Comparison of ENCODE assay signal across 16 cellular contexts in genomic region chr10:78650122-78650521, GRCh38.
"Had no signal": no experiment of that assay in that cellular context is flagged by ENCODE, and none has a peak within 500 bp of the region (broad histone marks: within the 10 kb centered on the region; RNA-seq: fewer than 3 reads in every experiment).

No MANE protein-coding gene starts in this region.

- H3K27ac Mint-ChIP-seq: activated naive CD8-positive, alpha-beta T cell treated with anti-CD3 and anti-CD28 coated beads, Interleukin-2, amount 10 ng/mL, durations not matched to agents 7 days and 5 days; natural killer cell; stimulated activated memory B cell treated with anti-CD40 and anti-IgM and Interleukin-4, amounts not matched to agents 10 μg/mL and 1 μg/mL and 100 μg/mL, for 72 hours had no signal

- H3K9me3 Mint-ChIP-seq: natural killer cell; stimulated activated memory B cell treated with anti-CD40 and anti-IgM and Interleukin-4, amounts not matched to agents 10 μg/mL and 1 μg/mL and 100 μg/mL, for 72 hours had no signal

- H3K9me3 ChIP-seq: esophagus squamous epithelium, transverse colon had no signal

- H3K4me1 ChIP-seq: esophagus squamous epithelium, transverse colon had no signal

- H3K36me3 ChIP-seq: esophagus squamous epithelium, transverse colon had no signal

- H3K27ac ChIP-seq: transverse colon had no signal

- H3K4me1 Mint-ChIP-seq: activated naive CD8-positive, alpha-beta T cell treated with anti-CD3 and anti-CD28 coated beads, Interleukin-2, amount 10 ng/mL, durations not matched to agents 7 days and 5 days; natural killer cell; stimulated activated memory B cell treated with anti-CD40 and anti-IgM and Interleukin-4, amounts not matched to agents 10 μg/mL and 1 μg/mL and 100 μg/mL, for 72 hours had no signal

- H3K4me3 ChIP-seq: esophagus squamous epithelium, transverse colon had no signal

- H3K27me3 ChIP-seq: transverse colon had no signal

- H3K4me3 Mint-ChIP-seq: activated naive CD8-positive, alpha-beta T cell treated with anti-CD3 and anti-CD28 coated beads, Interleukin-2, amount 10 ng/mL, durations not matched to agents 7 days and 5 days; natural killer cell; stimulated activated memory B cell treated with anti-CD40 and anti-IgM and Interleukin-4, amounts not matched to agents 10 μg/mL and 1 μg/mL and 100 μg/mL, for 72 hours had no signal

- H3K36me3 Mint-ChIP-seq: activated naive CD8-positive, alpha-beta T cell treated with anti-CD3 and anti-CD28 coated beads, Interleukin-2, amount 10 ng/mL, durations not matched to agents 7 days and 5 days; natural killer cell; stimulated activated memory B cell treated with anti-CD40 and anti-IgM and Interleukin-4, amounts not matched to agents 10 μg/mL and 1 μg/mL and 100 μg/mL, for 72 hours had no signal

- ATAC-seq: left lobe of liver; natural killer cell; stimulated activated memory B cell treated with anti-CD40 and anti-IgM and Interleukin-4, amounts not matched to agents 10 μg/mL and 1 μg/mL and 100 μg/mL, for 72 hours had no signal

- DNase-seq: activated CD4-positive, alpha-beta T cell treated with anti-CD3 and anti-CD28 coated beads for 1 hour; activated CD4-positive, alpha-beta T cell treated with anti-CD3 and anti-CD28 coated beads, Interleukin-2, amount 50 U/mL, for 4 hours; activated naive CD4-positive, alpha-beta T cell; activated naive CD8-positive, alpha-beta T cell treated with anti-CD3 and anti-CD28 coated beads, Interleukin-2, amount 10 ng/mL, durations not matched to agents 7 days and 5 days; activated T-cell treated with anti-CD3 and anti-CD28 coated beads for 4 hours; anterior cingulate cortex; cortex of kidney; effector CD8-positive, alpha-beta T cell; esophagus squamous epithelium; islet precursor cell; mammary epithelial cell; natural killer cell; retina; transverse colon had no signal
